In genomic region chr7:51123322-51124021, GRCh38 we compare ENCODE assay signal across 8 cellular contexts.
DNase-seq lines count a peak whose midpoint lies in the region; ATAC-seq and TF ChIP-seq lines count a peak whose summit lies in the region.

No MANE protein-coding gene starts in this region.

- H3K36me3 ChIP-seq in tibial nerve, result no peaks in the 10 kb centered on the region

- peak in 1 of 2 donors; percentile 51 for TF ChIP-seq EP300 in tibial nerve (IDR thresholded peaks at IDR 0.05)

- TF ChIP-seq POLR2A in tibial nerve (IDR thresholded peaks at IDR 0.05), result no peak

- H3K27me3 ChIP-seq in tibial nerve, result no peaks in the 10 kb centered on the region

- 45 to 47% methylated on average over 3 of the region's 3 CpGs for WGBS in tibial nerve, 2 donors

- no peak overlapping the region for H3K4me3 ChIP-seq in tibial nerve

- ATAC-seq in HG02759 (IDR thresholded peaks at IDR 0.05; ENCODE audit: unreplicated experiment), result peak; percentile 56
- ATAC-seq in esophagus mucosa, result peak; percentile 100
- ATAC-seq in GM19035 (IDR thresholded peaks at IDR 0.05; ENCODE audit: unreplicated experiment), result no peak

- no peaks in the 10 kb centered on the region for H3K9me3 ChIP-seq in tibial nerve

- TF ChIP-seq CTCF in tibial nerve (IDR thresholded peaks at IDR 0.05), result no peak

- H3K27ac ChIP-seq in tibial nerve, result peak overlapping the region in 2 of 4 donors; percentile 57 to 66

- peak; percentile 32 to 64 for DNase-seq in activated CD4-positive, alpha-beta T cell treated with anti-CD3 and anti-CD28 coated beads, Interleukin-2, amount 50 U/mL, for 24 hours (ENCODE audit: low read depth in 1 of 2, low spot score in 1 of 2)
- peak; percentile 55 to 62 for DNase-seq in stimulated activated CD4-positive, alpha-beta T cell treated with anti-CD3 and anti-CD28 coated beads, Interleukin-12 subunit alpha, Interleukin-12 subunit beta, amount 100 ng/mL, for 24 hours (ENCODE audit: low read depth in 2 of 2)
- DNase-seq in cerebellum (ENCODE audit: low spot score) (no peak), tibial nerve (ENCODE audit: low spot score in 2 of 2) (no peak), SK-N-DZ (ENCODE audit: low spot score) (no peak)

- peaks cover 0 to 13% (median 4%) of the 10 kb centered on the region in 4 donors for H3K4me1 ChIP-seq in tibial nerve

Comparison
In these comparisons a context has a peak if more than half of its experiments do, and no peak if none do; other contexts are left out.
1. DNase-seq: peak in activated CD4-positive, alpha-beta T cell treated with anti-CD3 and anti-CD28 coated beads, Interleukin-2, amount 50 U/mL, for 24 hours (2 of 2) and stimulated activated CD4-positive, alpha-beta T cell treated with anti-CD3 and anti-CD28 coated beads, Interleukin-12 subunit alpha, Interleukin-12 subunit beta, amount 100 ng/mL, for 24 hours (2 of 2); none in cerebellum (single experiment), tibial nerve (0 of 2) and SK-N-DZ (single experiment).